In the genomic region with DNA sequence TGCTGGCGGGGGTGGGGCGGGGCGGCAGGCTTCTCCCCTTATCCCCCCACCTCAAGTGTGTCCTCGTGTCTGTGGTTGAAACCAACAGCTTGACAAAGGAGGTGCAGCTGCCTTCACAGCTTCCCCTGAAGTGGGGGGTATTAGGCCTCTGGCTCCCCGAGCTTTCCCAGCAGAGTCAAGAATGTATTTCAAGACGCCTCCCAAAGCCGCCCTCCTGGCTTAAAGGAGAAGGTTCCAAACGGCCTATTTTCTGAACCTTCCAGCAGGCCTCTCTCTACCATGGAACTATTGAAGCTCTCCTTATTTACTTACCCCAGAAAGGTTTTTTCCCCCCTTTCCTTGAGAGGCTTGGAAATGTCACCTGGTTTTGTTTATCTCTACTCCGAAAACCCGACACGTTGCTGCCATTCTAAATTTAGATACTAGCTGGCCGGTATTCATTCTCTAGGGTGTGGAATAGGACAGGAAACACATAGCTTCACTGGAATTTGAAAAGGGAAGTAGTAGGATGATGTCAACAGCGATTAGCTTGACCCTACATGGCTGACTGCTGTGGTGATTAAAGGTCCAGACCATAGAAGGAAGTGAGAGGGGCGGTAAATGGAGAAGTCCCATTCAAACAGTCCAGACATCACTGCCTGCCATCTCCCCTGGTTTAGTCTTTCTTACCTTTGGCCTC, we compare ENCODE assay signal across 8 cellular contexts. TPM values are rescaled to one million over a fixed set of nuclear protein-coding genes. Genes with fewer than 3 reads are reported as not detected.
DNase-seq lines count a peak whose midpoint lies in the region; ATAC-seq, FAIRE-seq and TF ChIP-seq lines count a peak whose summit lies in the region.

No MANE protein-coding gene starts in this region.

- peak overlapping the region; percentile 91 for H3K4me2 ChIP-seq in PC-3 (ENCODE audit: low read length)

- POLR2A ChIA-PET in PC-3 (lab: Charles Lee; ENCODE audit: unreplicated experiment): interaction anchor here (1.0 kb wide), 1 partner anchor 176 kb away, joined by 4 read pairs; no protein-coding TSS in a partner anchor

- peaks cover 17% of the 10 kb centered on the region for H3K36me3 Mint-ChIP-seq in central memory CD8-positive, alpha-beta T cell (ENCODE audit: insufficient read depth)

- H3K4me1 ChIP-seq in PC-3 (ENCODE audit: insufficient read depth, low read length) (peaks cover 22% of the 10 kb centered on the region), kidney (ENCODE audit: control insufficient read depth in 1 of 2, insufficient read depth in 1 of 2, low read depth in 1 of 2, low read length in 2 of 2) (peaks cover 7 to 12% of the 10 kb centered on the region in 2 donors)

- intact Hi-C loops in PC-3 (cut with micrococcal nuclease) (loop anchor here (2.0 kb wide), 2 partner anchors 113 to 175 kb away; a partner anchor contains a TSS), kidney (cut with DNase I) (no loop called here)

- H3F3A ChIP-seq in PC-3 (ENCODE audit: low read length, unreplicated experiment): no peaks in the 10 kb centered on the region

- BruUV-seq in PC-3 (replicated peaks; lab: Mats Ljungman, UMichigan): TSS peak; percentile 95

- peak overlapping the region; percentile 98 for H3K27ac Mint-ChIP-seq in central memory CD8-positive, alpha-beta T cell (ENCODE audit: low read depth)
- peak overlapping the region; percentile 92 for H3K27ac Mint-ChIP-seq in stimulated activated naive CD8-positive, alpha-beta T cell treated with anti-CD3 and anti-CD28 coated beads, Interleukin-15, amount 100 ng/mL, for 72 hours

- H3K9ac ChIP-seq in PC-3 (ENCODE audit: low read length) (peak overlapping the region; percentile 90), kidney (ENCODE audit: low read length in 2 of 2) (peak overlapping the region; percentile 70 to 74)

- H3K79me2 ChIP-seq in PC-3 (ENCODE audit: low read length): peaks cover 43% of the 10 kb centered on the region

- no peaks in the 10 kb centered on the region for H3K9me3 ChIP-seq in PC-3 (ENCODE audit: low read length)
- H3K9me3 ChIP-seq in kidney (ENCODE audit: control insufficient read depth in 1 of 2, low read length in 2 of 2): no peaks in the 10 kb centered on the region

- peak overlapping the region; percentile 56 for H3K4me3 ChIP-seq in AG10803 (ENCODE audit: low read length)
- peak overlapping the region; percentile 63 for H3K4me3 ChIP-seq in PC-3 (ENCODE audit: low read length)
- H3K4me3 ChIP-seq in kidney (ENCODE audit: low read length in 2 of 2): peak overlapping the region; percentile 63 to 75

- peak overlapping the region; percentile 97 for H3K27ac ChIP-seq in PC-3 (ENCODE audit: low read length)
- H3K27ac ChIP-seq in kidney (ENCODE audit: low read depth in 2 of 2, low read length in 2 of 2): peak overlapping the region; percentile 97 to 99

- peak; percentile 97 for DNase-seq in AG10803 (ENCODE audit: low read depth)
- peak; percentile 75 for DNase-seq in PC-3
- DNase-seq in central memory CD8-positive, alpha-beta T cell (ENCODE audit: low spot score in 2 of 2): no peak
- DNase-seq in kidney: no peak
- DNase-seq in stimulated activated naive CD8-positive, alpha-beta T cell treated with anti-CD3 and anti-CD28 coated beads, Interleukin-15, amount 100 ng/mL, for 72 hours: no peak
- no peak for DNase-seq in activated CD4-positive, alpha-beta T cell treated with anti-CD3 and anti-CD28 coated beads for 4 hours

- CTCF ChIA-PET in PC-3 (lab: Charles Lee): interaction anchor here (0.7 to 1.0 kb wide), 2 partner anchors 149 to 215 kb away, joined by 3 to 4 read pairs; a partner anchor contains a TSS

- peaks cover 26% of the 10 kb centered on the region for H3K4me1 Mint-ChIP-seq in central memory CD8-positive, alpha-beta T cell
- peaks cover 24% of the 10 kb centered on the region for H3K4me1 Mint-ChIP-seq in stimulated activated naive CD8-positive, alpha-beta T cell treated with anti-CD3 and anti-CD28 coated beads, Interleukin-15, amount 100 ng/mL, for 72 hours

- TF ChIP-seq CTCF in AG10803 (conservative IDR thresholded peaks at IDR 0.05; ENCODE audit: low read length): no peak
- TF ChIP-seq CTCF in PC-3 (conservative IDR thresholded peaks at IDR 0.05; ENCODE audit: low read depth, low read length): no peak
- TF ChIP-seq CTCF in kidney (IDR thresholded peaks at IDR 0.05; ENCODE audit: borderline replicate concordance, extremely low read depth, insufficient read depth): no peak

- H3K4me3 Mint-ChIP-seq in central memory CD8-positive, alpha-beta T cell: peak overlapping the region; percentile 94
- peak overlapping the region; percentile 44 to 78 for H3K4me3 Mint-ChIP-seq in stimulated activated naive CD8-positive, alpha-beta T cell treated with anti-CD3 and anti-CD28 coated beads, Interleukin-15, amount 100 ng/mL, for 72 hours

- H3K27me3 Mint-ChIP-seq in central memory CD8-positive, alpha-beta T cell: no peaks in the 10 kb centered on the region
- H3K27me3 Mint-ChIP-seq in stimulated activated naive CD8-positive, alpha-beta T cell treated with anti-CD3 and anti-CD28 coated beads, Interleukin-15, amount 100 ng/mL, for 72 hours: no peaks in the 10 kb centered on the region

- H3K36me3 ChIP-seq in PC-3 (ENCODE audit: low read depth, low read length) (no peaks in the 10 kb centered on the region), kidney (ENCODE audit: control insufficient read depth in 1 of 2, insufficient read depth in 2 of 2, low read length in 2 of 2) (no peaks in the 10 kb centered on the region)

- peak; percentile 25 for ATAC-seq in GM18502 (IDR thresholded peaks at IDR 0.05; ENCODE audit: poor library complexity, unreplicated experiment)
- peak; percentile 22 for ATAC-seq in HG03095 (IDR thresholded peaks at IDR 0.05; ENCODE audit: unreplicated experiment)
- ATAC-seq in PC-3: peak; percentile 52
- no peak for ATAC-seq in central memory CD8-positive, alpha-beta T cell (replicated peaks; ENCODE audit: extremely low read depth, poor library complexity, severe bottlenecking)
- ATAC-seq in stimulated activated naive CD8-positive, alpha-beta T cell treated with anti-CD3 and anti-CD28 coated beads, Interleukin-15, amount 100 ng/mL, for 72 hours: no peak

- no peaks in the 10 kb centered on the region for H3K9me2 ChIP-seq in PC-3 (replicated peaks; ENCODE audit: low read length)

- H2AFZ ChIP-seq in PC-3 (ENCODE audit: low read length): peak overlapping the region; percentile 93

- H4K20me1 ChIP-seq in PC-3 (ENCODE audit: low read length): peaks cover 27% of the 10 kb centered on the region

- no peaks in the 10 kb centered on the region for H3K27me3 ChIP-seq in PC-3 (ENCODE audit: low read length)

- no peaks in the 10 kb centered on the region for H3K9me3 Mint-ChIP-seq in central memory CD8-positive, alpha-beta T cell
- peaks cover 0 to 3% of the 10 kb centered on the region in 2 donors for H3K9me3 Mint-ChIP-seq in stimulated activated naive CD8-positive, alpha-beta T cell treated with anti-CD3 and anti-CD28 coated beads, Interleukin-15, amount 100 ng/mL, for 72 hours

- FAIRE-seq in kidney (lab: Jason Lieb, UNC): no peak

RNA-seq across cellular contexts. Expression of a gene that starts 0.7 kb away (rescaled TPM):
- 53.0 and 59.3 TPM in 2 replicates for total RNA-seq in PC-3 (2014; rRNA removed)
- total RNA-seq in kidney: 244 TPM
- 118 TPM for polyA plus RNA-seq in kidney (ENCODE audit: insufficient read depth, low read depth, low replicate concordance)

Comparison
In these comparisons a context has a peak if more than half of its experiments do, and no peak if none do; other contexts are left out.
1. DNase-seq: peak in AG10803 (single experiment) and PC-3 (single experiment); none in central memory CD8-positive, alpha-beta T cell (0 of 2), kidney (single experiment), stimulated activated naive CD8-positive, alpha-beta T cell treated with anti-CD3 and anti-CD28 coated beads, Interleukin-15, amount 100 ng/mL, for 72 hours (0 of 2) and activated CD4-positive, alpha-beta T cell treated with anti-CD3 and anti-CD28 coated beads for 4 hours (0 of 2).
2. ATAC-seq: peak in GM18502 (single experiment), HG03095 (single experiment) and PC-3 (single experiment); none in central memory CD8-positive, alpha-beta T cell (single experiment) and stimulated activated naive CD8-positive, alpha-beta T cell treated with anti-CD3 and anti-CD28 coated beads, Interleukin-15, amount 100 ng/mL, for 72 hours (single experiment).
3. Peak in every context shown above with its lines, with median percentiles within 50 percentile points of each other: H3K4me3 ChIP-seq.